ENCODE assay signal across 11 cellular contexts in genomic region chr5:168135897-168136296, GRCh38.
DNase-seq lines count a peak whose midpoint lies in the region; ATAC-seq and TF ChIP-seq lines count a peak whose summit lies in the region.
"Had no signal": no experiment of that assay in that cellular context is flagged by ENCODE, and none has a peak within 500 bp of the region (broad histone marks: within the 10 kb centered on the region; RNA-seq: fewer than 3 reads in every experiment).

No MANE protein-coding gene starts in this region.

- TF ChIP-seq CTCF in GM12864 (IDR thresholded peaks at IDR 0.05; ENCODE audit: low read depth, low read length, missing control alignments): no peak

- H3K36me3 ChIP-seq in SJCRH30: no peaks in the 10 kb centered on the region
- H3K36me3 ChIP-seq: esophagus muscularis mucosa had no signal

- H3K27me3 ChIP-seq in SJCRH30: no peaks in the 10 kb centered on the region
- H3K27me3 ChIP-seq: esophagus muscularis mucosa had no signal

- intact Hi-C loops in left colon (cut with DNase I, micrococcal nuclease): no loop called here

- DNase-seq in GM12864 (ENCODE audit: low read depth): peak; percentile 24
- no peak for DNase-seq in left colon
- DNase-seq in caudate nucleus (lab: John Stamatoyannopoulos, UW): no peak
- DNase-seq in SJCRH30: no peak
- no peak for DNase-seq in D341Med (ENCODE audit: low spot score)
- DNase-seq: activated CD8-positive, alpha-beta memory T cell treated with anti-CD3 and anti-CD28 coated beads, Interleukin-2, amount 50 U/mL, for 4 hours; NCI-H1105 had no signal

- no peaks in the 10 kb centered on the region for H3K9me3 ChIP-seq in SJCRH30 (replicated peaks)
- H3K9me3 ChIP-seq: esophagus muscularis mucosa had no signal

- no peaks in the 10 kb centered on the region for H3K4me1 ChIP-seq in SJCRH30
- H3K4me1 ChIP-seq: esophagus muscularis mucosa had no signal

- no peak overlapping the region for H3K4me3 ChIP-seq in GM12864 (ENCODE audit: low read depth, low read length)
- H3K4me3 ChIP-seq in SJCRH30: no peak overlapping the region
- H3K4me3 ChIP-seq: esophagus muscularis mucosa had no signal

- ATAC-seq in GM19324 (IDR thresholded peaks at IDR 0.05; ENCODE audit: low FRiP score, unreplicated experiment): peak; percentile 81
- peak; percentile 97 for ATAC-seq in HG02623 (IDR thresholded peaks at IDR 0.05; ENCODE audit: unreplicated experiment)
- peak; percentile 98 for ATAC-seq in HG03378 (IDR thresholded peaks at IDR 0.05; ENCODE audit: unreplicated experiment)
- no peak for ATAC-seq in left colon

- no peak overlapping the region for H3K27ac ChIP-seq in caudate nucleus (ENCODE audit: low read depth, low read length)
- H3K27ac ChIP-seq in SJCRH30: no peak overlapping the region
- H3K27ac ChIP-seq: esophagus muscularis mucosa had no signal
